ENCODE assay signal across 28 cellular contexts in the genomic region with DNA sequence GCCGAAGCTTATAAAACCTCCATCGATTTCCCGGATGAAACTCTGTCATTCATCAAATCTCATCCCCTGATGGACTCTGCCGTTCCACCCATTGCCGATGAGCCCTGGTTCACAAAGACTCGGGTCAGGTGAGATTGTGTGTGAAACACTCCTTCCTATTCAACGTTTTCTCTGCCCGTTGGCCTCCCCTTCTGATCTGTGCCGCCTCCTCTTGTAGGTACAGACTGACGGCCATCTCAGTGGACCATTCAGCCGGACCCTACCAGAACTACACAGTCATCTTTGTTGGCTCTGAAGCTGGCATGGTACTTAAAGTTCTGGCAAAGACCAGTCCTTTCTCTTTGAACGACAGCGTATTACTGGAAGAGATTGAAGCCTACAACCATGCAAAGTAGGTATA. TPM values are rescaled to one million over a fixed set of nuclear protein-coding genes. Genes with fewer than 3 reads are reported as not detected.
"Had no signal": no experiment of that assay in that cellular context is flagged by ENCODE, and none has a peak within 500 bp of the region (broad histone marks: within the 10 kb centered on the region; RNA-seq: fewer than 3 reads in every experiment).

No MANE protein-coding gene starts in this region.

- H3K27ac ChIP-seq: body of pancreas, cardiac muscle cell, coronary artery, esophagus squamous epithelium, gastroesophageal sphincter, heart left ventricle had no signal

- DNase-seq: activated CD4-positive, alpha-beta memory T cell treated with anti-CD3 and anti-CD28 coated beads, Interleukin-2, amount 10 ng/mL, durations not matched to agents 7 days and 5 days; activated CD4-positive, alpha-beta T cell treated with anti-CD3 and anti-CD28 coated beads for 1 hour; activated CD4-positive, alpha-beta T cell treated with anti-CD3 and anti-CD28 coated beads for 4 hours; activated CD4-positive, alpha-beta T cell treated with anti-CD3 and anti-CD28 coated beads, Interleukin-2, amount 10 ng/mL, durations not matched to agents 7 days and 5 days; activated CD4-positive, alpha-beta T cell treated with anti-CD3 and anti-CD28 coated beads, Interleukin-2, amount 50 U/mL, for 4 hours; activated CD8-positive, alpha-beta memory T cell treated with anti-CD3 and anti-CD28 coated beads, Interleukin-2, amount 50 U/mL, for 48 hours; activated gamma-delta T cell; activated naive CD4-positive, alpha-beta T cell; activated naive CD4-positive, alpha-beta T cell treated with anti-CD3 and anti-CD28 coated beads, Interleukin-2, amount 50 U/mL, for 16 hours; activated T-cell treated with anti-CD3 and anti-CD28 coated beads for 4 hours; activated T-cell treated with anti-CD3 and anti-CD28 coated beads, Interleukin-2, amount 50 U/mL, for 24 hours; activated T-cell treated with anti-CD3 and anti-CD28 coated beads, Interleukin-2, amount 50 U/mL, for 72 hours; amniotic stem cell; aorta; body of pancreas; central memory CD4-positive, alpha-beta T cell; cerebellar nuclear complex; effector CD4-positive, alpha-beta T cell; effector memory CD8-positive, alpha-beta T cell; erythroblast; esophagus squamous epithelium; foreskin melanocyte; heart left ventricle; T-helper 2 cell had no signal

RNA-seq across cellular contexts. Expression of a gene that starts 47.4 kb away (rescaled TPM):
- total RNA-seq: activated CD4-positive, alpha-beta memory T cell treated with anti-CD3 and anti-CD28 coated beads, Interleukin-2, amount 10 ng/mL, durations not matched to agents 7 days and 5 days; activated CD4-positive, alpha-beta T cell treated with anti-CD3 and anti-CD28 coated beads, Interleukin-2, amount 10 ng/mL, durations not matched to agents 7 days and 5 days; activated T-cell treated with anti-CD3 and anti-CD28 coated beads, Interleukin-2, amount 50 U/mL, for 72 hours; T-helper 1 cell treated with Interleukin-12 subunit alpha and Interleukin-12 subunit beta and Interleukin-4 antibody, amounts not matched to agents 30 ng/mL and 1 ng/mL, for 36 hours had no signal
